Comparison of ENCODE assay signal across 8 cellular contexts in genomic region chr5:170151105-170151831, GRCh38. TPM values are rescaled to one million over a fixed set of nuclear protein-coding genes. Genes with fewer than 3 reads are reported as not detected.
DNase-seq lines count a peak whose midpoint lies in the region; ATAC-seq and TF ChIP-seq lines count a peak whose summit lies in the region.

No MANE protein-coding gene starts in this region.

- DNase-seq in LoVo (ENCODE audit: low spot score) (peak; percentile 56), epithelial cell of proximal tubule (ENCODE audit: low read depth) (peak; percentile 65), retinal pigment epithelial cell (ENCODE audit: low read depth) (peak; percentile 90), DMS53 treated with DMSO at 0.1 percent for 48 hours (lab: John Stamatoyannopoulos, UW; ENCODE audit: unreplicated experiment) (no peak)
- DNase-seq in central memory CD4-positive, alpha-beta T cell, result no peak
- no peak for DNase-seq in stimulated activated naive CD4-positive, alpha-beta T cell treated with Interleukin-2 at 50 U/mL for 16 hours (lab: John Stamatoyannopoulos, UW)

- ATAC-seq in GM19025 (IDR thresholded peaks at IDR 0.05; ENCODE audit: low read depth, unreplicated experiment) (peak; percentile 62), HG03196 (IDR thresholded peaks at IDR 0.05; ENCODE audit: unreplicated experiment) (no peak)

- no peak for TF ChIP-seq CTCF in epithelial cell of proximal tubule (conservative IDR thresholded peaks at IDR 0.05; ENCODE audit: low read depth, low read length)
- TF ChIP-seq CTCF in retinal pigment epithelial cell (conservative IDR thresholded peaks at IDR 0.05; ENCODE audit: low read depth, low read length), result no peak

- H3K4me3 ChIP-seq in epithelial cell of proximal tubule (ENCODE audit: low read depth, low read length) (no peak overlapping the region), retinal pigment epithelial cell (ENCODE audit: low read length) (no peak overlapping the region)

RNA-seq across cellular contexts. Expression of gene FOXI1, which starts 45.6 kb away (rescaled TPM):
- not detected in 2 replicates for total RNA-seq in epithelial cell of proximal tubule

Comparison
In these comparisons a context has a peak if more than half of its experiments do, and no peak if none do; other contexts are left out.
1. DNase-seq: peak in LoVo (single experiment), epithelial cell of proximal tubule (single experiment) and retinal pigment epithelial cell (single experiment); none in DMS53 treated with DMSO at 0.1 percent for 48 hours (single experiment), central memory CD4-positive, alpha-beta T cell (single experiment) and stimulated activated naive CD4-positive, alpha-beta T cell treated with Interleukin-2 at 50 U/mL for 16 hours (single experiment).